Comparison of ENCODE assay signal across 7 cellular contexts in genomic region chr2:222320441-222321395, GRCh38.
DNase-seq lines count a peak whose midpoint lies in the region; FAIRE-seq and TF ChIP-seq lines count a peak whose summit lies in the region.

No MANE protein-coding gene starts in this region.

- H3K36me3 ChIP-seq in effector memory CD4-positive, alpha-beta T cell (ENCODE audit: control insufficient read depth, insufficient read depth, low read length) = no peaks in the 10 kb centered on the region

- H3K27ac ChIP-seq in effector memory CD4-positive, alpha-beta T cell (ENCODE audit: insufficient read depth, low read length, poor library complexity, severe bottlenecking) = no peak overlapping the region

- DNase-seq in GM18507 (ENCODE audit: extremely low spot score, insufficient read length, low read depth) (no peak), NCI-H69 (lab: John Stamatoyannopoulos, UW) (peak; percentile 4), nephron progenitor cell (peak; percentile 57), HTR-8/SVneo (ENCODE audit: insufficient read length, low spot score) (no peak), NCI-H2029 treated with DMSO at 0.1 percent for 48 hours (lab: John Stamatoyannopoulos, UW) (no peak)
- DNase-seq in effector memory CD4-positive, alpha-beta T cell = no peak
- no peak for DNase-seq in effector CD4-positive, alpha-beta T cell

- H3K27me3 Mint-ChIP-seq in nephron progenitor cell (ENCODE audit: low read depth, poor library complexity) = peaks cover 70% of the 10 kb centered on the region

- no peak overlapping the region for H3K27ac Mint-ChIP-seq in nephron progenitor cell

- H3K9me3 Mint-ChIP-seq in nephron progenitor cell = no peaks in the 10 kb centered on the region

- peaks cover 26% of the 10 kb centered on the region for H3K4me1 Mint-ChIP-seq in nephron progenitor cell

- no peaks in the 10 kb centered on the region for H3K9me3 ChIP-seq in effector memory CD4-positive, alpha-beta T cell (ENCODE audit: control insufficient read depth, low read length)

- FAIRE-seq in GM18507 (lab: Jason Lieb, UNC) (peak; percentile 64), HTR-8/SVneo (lab: Jason Lieb, UNC) (no peak)

- peak overlapping the region; percentile 92 for H3K4me3 Mint-ChIP-seq in nephron progenitor cell

- TF ChIP-seq CTCF in nephron progenitor cell (IDR thresholded peaks at IDR 0.05) = no peak

- H3K36me3 Mint-ChIP-seq in nephron progenitor cell (ENCODE audit: low read depth) = no peaks in the 10 kb centered on the region

- peaks cover 8% of the 10 kb centered on the region for H3K4me1 ChIP-seq in effector memory CD4-positive, alpha-beta T cell (ENCODE audit: control insufficient read depth, insufficient read depth, low read length, poor library complexity, severe bottlenecking)

- peak overlapping the region; percentile 25 for H3K4me3 ChIP-seq in effector memory CD4-positive, alpha-beta T cell (ENCODE audit: insufficient read depth, low read depth, low read length, poor library complexity, severe bottlenecking)

- peaks cover 5% of the 10 kb centered on the region for H3K27me3 ChIP-seq in effector memory CD4-positive, alpha-beta T cell (replicated peaks; ENCODE audit: control insufficient read depth, insufficient read depth, low read length, poor library complexity, severe bottlenecking)

Comparison
In these comparisons a context has a peak if more than half of its experiments do, and no peak if none do; other contexts are left out.
1. DNase-seq: peak in NCI-H69 (single experiment) and nephron progenitor cell (single experiment); none in GM18507 (single experiment), effector memory CD4-positive, alpha-beta T cell (0 of 3), HTR-8/SVneo (single experiment), NCI-H2029 treated with DMSO at 0.1 percent for 48 hours (single experiment) and effector CD4-positive, alpha-beta T cell (single experiment).